11 cellular contexts compared by ENCODE assay signal in genomic region chrX:2875798-2876399, GRCh38. TPM values are rescaled to one million over a fixed set of nuclear protein-coding genes. Genes with fewer than 3 reads are reported as not detected.
A peak's percentile ranks its signal among the peaks of the same experiment; 100 is the strongest.
DNase-seq lines count a peak whose midpoint lies in the region; ATAC-seq, FAIRE-seq and TF ChIP-seq lines count a peak whose summit lies in the region.
"Had no signal": no experiment of that assay in that cellular context is flagged by ENCODE, and none has a peak within 500 bp of the region (broad histone marks: within the 10 kb centered on the region; RNA-seq: fewer than 3 reads in every experiment).

No MANE protein-coding gene starts in this region.

- H3K9me3 ChIP-seq in ovary (no peaks in the 10 kb centered on the region), esophagus squamous epithelium (no peaks in the 10 kb centered on the region)

- POLR2A ChIA-PET in HEK293T (lab: Yijun Ruan, JAX), result no interaction called here

- H3K27me3 ChIP-seq in ovary (no peaks in the 10 kb centered on the region), esophagus squamous epithelium (no peaks in the 10 kb centered on the region)

- H3K4me3 ChIP-seq in ovary (no peak overlapping the region), esophagus squamous epithelium (no peak overlapping the region)

- WGBS in ovary, 3 donors, result 78 to 79% (median 79%) methylated on average over 6 of the region's 6 CpGs
- WGBS in esophagus squamous epithelium, 2 donors, result 64 to 74% methylated on average over 6 of the region's 6 CpGs

- TF ChIP-seq EP300 in ovary (IDR thresholded peaks at IDR 0.05), result no peak

- intact Hi-C loops in left colon (cut with DNase I, micrococcal nuclease) (no loop called here), ovary (cut with DNase I) (no loop called here), esophagus squamous epithelium (cut with DNase I) (no loop called here)

- H3K36me3 ChIP-seq in ovary (no peaks in the 10 kb centered on the region), esophagus squamous epithelium (no peaks in the 10 kb centered on the region)

- ATAC-seq in left colon (peak; percentile 79), GM21515 (IDR thresholded peaks at IDR 0.05; ENCODE audit: unreplicated experiment) (no peak)

- FAIRE-seq in TTC549 (lab: Jason Lieb, UNC), result peak; percentile 76
- FAIRE-seq: colon, GM18507 had no signal

- DNase-seq in CD1c-positive myeloid dendritic cell (ENCODE audit: extremely low spot score) (peak; percentile 11), HEK293T (ENCODE audit: extremely low spot score) (peak; percentile 33), left colon (no peak), pons (ENCODE audit: low spot score) (no peak), ovary (no peak), esophagus squamous epithelium (lab: John Stamatoyannopoulos, UW) (no peak)

- TF ChIP-seq POLR2A in ovary (IDR thresholded peaks at IDR 0.05) (no peak), esophagus squamous epithelium (IDR thresholded peaks at IDR 0.05) (no peak)

- H3K4me1 ChIP-seq in ovary (ENCODE audit: insufficient read depth), result no peaks in the 10 kb centered on the region
- no peaks in the 10 kb centered on the region for H3K4me1 ChIP-seq in esophagus squamous epithelium

- CTCF ChIA-PET in HEK293T (lab: Yijun Ruan, JAX), result interaction anchor here (0.5 to 0.8 kb wide), 5 partner anchors 8 to 426 kb away, joined by 3 to 4 read pairs (median 3); no protein-coding TSS in a partner anchor

- TF ChIP-seq CTCF in ovary (IDR thresholded peaks at IDR 0.05), result no peak
- TF ChIP-seq CTCF in esophagus squamous epithelium (IDR thresholded peaks at IDR 0.05), result peak in 3 of 6 experiments; percentile 10 to 31 (median 30)

- H3K27ac ChIP-seq in ovary (no peak overlapping the region), esophagus squamous epithelium (no peak overlapping the region)

TF ChIP-seq in HEK293T, 16 proteins besides CTCF, POLR2A, EP300 and RAD21:
- TF ChIP-seq NFRKB (IDR thresholded peaks at IDR 0.05), result no peak
- no peak for TF ChIP-seq LEF1 (IDR thresholded peaks at IDR 0.05; ENCODE audit: borderline replicate concordance)
- no peak for TF ChIP-seq FOXK2 (IDR thresholded peaks at IDR 0.05)
- TF ChIP-seq PKNOX1 (IDR thresholded peaks at IDR 0.05), result no peak
- TF ChIP-seq BHLHE40 (IDR thresholded peaks at IDR 0.05; ENCODE audit: borderline replicate concordance), result no peak
- TF ChIP-seq FOXA1 (IDR thresholded peaks at IDR 0.05), result no peak
- peak; percentile 95 for TF ChIP-seq ZNF384 (IDR thresholded peaks at IDR 0.05)
- TF ChIP-seq CTBP1 (IDR thresholded peaks at IDR 0.05; ENCODE audit: borderline replicate concordance), result no peak
TF ChIP-seq in HEK293T: peak in this region for 1.

RNA-seq across cellular contexts. Expression of gene GYG2, which starts 47.2 kb away (rescaled TPM):
- 10 to 100 TPM; 11.3 to 23.4 TPM for total RNA-seq in left colon
- 1 to 10 TPM in 6 of 7 donors, under 1 TPM in 1; 0.72 to 5.4 (median 3.9) TPM for total RNA-seq in ovary
- polyA plus RNA-seq in ovary, result 1 to 10 TPM; 3.1 to 9.0 TPM
- total RNA-seq in esophagus squamous epithelium, result 1 to 10 TPM in 1 of 4 donors, under 1 TPM in 2, not detected in 1; 0.42 to 1.7 (median 0.95) TPM
- total RNA-seq: activated CD8-positive, alpha-beta memory T cell treated with anti-CD3 and anti-CD28 coated beads for 36 hours had no signal

RNA-seq across cellular contexts. Expression of gene ARSD, which starts 53.2 kb away (rescaled TPM):
- total RNA-seq in left colon, result 100 to 1,000 TPM in 1 of 2 donors, 10 to 100 TPM in 1; 93.1 to 104 TPM
- total RNA-seq in ovary, result 10 to 100 TPM; 19.7 to 45.0 (median 41.4) TPM
- polyA plus RNA-seq in ovary, result 10 to 100 TPM; 24.2 to 46.7 TPM
- 10 to 100 TPM in 3 of 4 donors, 1 to 10 TPM in 1; 9.7 to 25.5 (median 19.2) TPM for total RNA-seq in esophagus squamous epithelium

Comparison
In these comparisons a context has a peak if more than half of its experiments do, and no peak if none do; other contexts are left out.
1. DNase-seq: peak in CD1c-positive myeloid dendritic cell (single experiment) and HEK293T (single experiment); none in left colon (0 of 2), pons (single experiment), ovary (0 of 5) and esophagus squamous epithelium (single experiment).